In genomic region chr11:64632654-64633053, GRCh38 we compare ENCODE assay signal across 23 cellular contexts.
"Had no signal": no experiment of that assay in that cellular context is flagged by ENCODE, and none has a peak within 500 bp of the region (broad histone marks: within the 10 kb centered on the region; RNA-seq: fewer than 3 reads in every experiment).

No MANE protein-coding gene starts in this region.

- H3K4me3 ChIP-seq: neural progenitor cell, pancreas, prostate gland, right lobe of liver, sigmoid colon, stomach, thoracic aorta, thyroid gland, tibial nerve, upper lobe of left lung, vagina had no signal

- DNase-seq: natural killer cell; pancreas; right cardiac atrium; right lobe of liver; sigmoid colon; small intestine; stimulated activated CD4-positive, alpha-beta T cell treated with anti-CD3 and anti-CD28 coated beads, Interleukin-15, amount 100 ng/mL, for 24 hours; stimulated activated CD4-positive, alpha-beta T cell treated with anti-CD3 and anti-CD28 coated beads, Interleukin-2, amount 100 ng/mL, for 24 hours; stimulated activated CD4-positive, alpha-beta T cell treated with anti-CD3 and anti-CD28 coated beads, Interleukin-2, amount 100 ng/mL, for 48 hours; stimulated activated CD4-positive, alpha-beta T cell treated with anti-CD3 and anti-CD28 coated beads, Interleukin-4, amount 100 ng/mL, for 24 hours; stimulated activated naive B cell treated with anti-CD40 and anti-IgM and Interleukin-4, amounts not matched to agents 10 μg/mL and 1 μg/mL and 100 μg/mL, for 72 hours; stimulated activated naive CD4-positive, alpha-beta T cell treated with Interleukin-2 at 50 U/mL for 16 hours; stomach; thyroid gland; trophoblast cell; upper lobe of left lung had no signal

- FAIRE-seq: pancreas, small intestine, urothelium cell line had no signal

- H3K9ac ChIP-seq: neural progenitor cell had no signal

- H3K9me3 ChIP-seq: pancreas, prostate gland, right lobe of liver, sigmoid colon, stomach, thoracic aorta, thyroid gland, tibial nerve, upper lobe of left lung, vagina had no signal

- H3K27me3 ChIP-seq: pancreas, right lobe of liver, sigmoid colon, thyroid gland, vagina had no signal

- H3K4me2 ChIP-seq: neural progenitor cell had no signal

- H3K4me1 ChIP-seq: pancreas, prostate gland, right lobe of liver had no signal

- H3K27ac ChIP-seq: neural progenitor cell, pancreas, prostate gland, right lobe of liver, sigmoid colon, stomach, thoracic aorta, thyroid gland, tibial nerve, upper lobe of left lung, vagina had no signal

- ATAC-seq: natural killer cell; pancreas; right cardiac atrium; right lobe of liver; stimulated activated effector memory CD8-positive, alpha-beta T cell treated with anti-CD3 and anti-CD28 coated beads, Interleukin-12 subunit alpha, Interleukin-12 subunit beta, amount 100 ng/mL, for 72 hours; stimulated activated naive B cell treated with anti-CD40 and anti-IgM and Interleukin-4, amounts not matched to agents 10 μg/mL and 1 μg/mL and 100 μg/mL, for 72 hours had no signal

- H3K36me3 ChIP-seq: neural progenitor cell, pancreas, prostate gland, right lobe of liver, stomach, thyroid gland, tibial nerve, upper lobe of left lung, vagina had no signal
